Comparison of ENCODE assay signal across 1 cellular context in genomic region chrX:49257846-49258748, GRCh38.
TF ChIP-seq lines count a peak whose summit lies in the region.

No MANE protein-coding gene starts in this region.

TF ChIP-seq in K562, 482 proteins besides CTCF, POLR2A, EP300 and RAD21:
- TF ChIP-seq POLR2G (IDR thresholded peaks at IDR 0.05; ENCODE audit: low read depth, low read length) = peak; percentile 52
- TF ChIP-seq MAFK (IDR thresholded peaks at IDR 0.05; ENCODE audit: low read length) = no peak
- TF ChIP-seq L3MBTL2 (IDR thresholded peaks at IDR 0.05) = no peak
